In genomic region chr20:18431206-18431605, GRCh38 we compare ENCODE assay signal across 19 cellular contexts.
"Had no signal": no experiment of that assay in that cellular context is flagged by ENCODE, and none has a peak within 500 bp of the region (broad histone marks: within the 10 kb centered on the region; RNA-seq: fewer than 3 reads in every experiment).

No MANE protein-coding gene starts in this region.

- H3K27ac ChIP-seq: body of pancreas, colonic mucosa, gastroesophageal sphincter, heart left ventricle, uterus had no signal

- H3K9me3 ChIP-seq: body of pancreas, colonic mucosa, gastroesophageal sphincter, heart left ventricle, uterus had no signal

- H3K27me3 ChIP-seq: body of pancreas, colonic mucosa, gastroesophageal sphincter, heart left ventricle, uterus had no signal

- ATAC-seq: activated CD8-positive, alpha-beta memory T cell treated with anti-CD3 and anti-CD28 coated beads, Interleukin-2, amount 10 ng/mL, durations not matched to agents 7 days and 5 days; body of pancreas; esophagus mucosa; gastroesophageal sphincter; left colon; stimulated activated naive B cell treated with anti-CD40 and anti-IgM and Interleukin-4, amounts not matched to agents 10 μg/mL and 1 μg/mL and 100 μg/mL, for 72 hours had no signal

- DNase-seq: activated CD4-positive, alpha-beta memory T cell treated with anti-CD3 and anti-CD28 coated beads, Interleukin-2, amount 10 ng/mL, durations not matched to agents 7 days and 5 days; activated CD4-positive, alpha-beta T cell treated with anti-CD3 and anti-CD28 coated beads for 4 hours; activated CD8-positive, alpha-beta memory T cell treated with anti-CD3 and anti-CD28 coated beads, Interleukin-2, amount 10 ng/mL, durations not matched to agents 7 days and 5 days; body of pancreas; central memory CD4-positive, alpha-beta T cell; colonic mucosa; heart left ventricle; immature natural killer cell; left colon; midbrain; nucleus accumbens; stimulated activated naive B cell treated with anti-CD40 and anti-IgM and Interleukin-4, amounts not matched to agents 10 μg/mL and 1 μg/mL and 100 μg/mL, for 72 hours; SW 1271; T-helper 2 cell; uterus had no signal

- FAIRE-seq: endometrium had no signal

- H3K36me3 ChIP-seq: colonic mucosa, heart left ventricle, uterus had no signal

- H3K4me1 ChIP-seq: colonic mucosa, uterus had no signal

- H3K4me3 ChIP-seq: body of pancreas, colonic mucosa, gastroesophageal sphincter, heart left ventricle, lung, uterus had no signal
